ENCODE assay signal across 27 cellular contexts in the genomic region with DNA sequence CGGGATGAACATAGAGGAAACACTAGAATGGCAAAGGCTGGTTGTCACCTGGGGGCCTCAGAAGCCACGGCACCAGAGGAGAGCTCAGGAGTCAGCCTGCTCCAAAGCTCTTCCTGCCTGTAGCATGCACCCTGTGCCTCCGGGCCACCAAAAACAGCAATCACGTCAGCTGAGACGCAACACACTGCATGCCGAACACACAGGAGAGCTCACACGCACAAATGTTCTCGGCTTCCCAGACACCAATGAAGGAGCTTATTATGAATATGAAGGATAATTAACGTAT. TPM values are rescaled to one million over a fixed set of nuclear protein-coding genes. Genes with fewer than 3 reads are reported as not detected.
DNase-seq lines count a peak whose midpoint lies in the region; ATAC-seq and TF ChIP-seq lines count a peak whose summit lies in the region.
"Had no signal": no experiment of that assay in that cellular context is flagged by ENCODE, and none has a peak within 500 bp of the region (broad histone marks: within the 10 kb centered on the region; RNA-seq: fewer than 3 reads in every experiment).

No MANE protein-coding gene starts in this region.

- H3K4me1 Mint-ChIP-seq in CD4-positive, alpha-beta T cell (ENCODE audit: low read depth), result peaks cover 86% of the 10 kb centered on the region
- peaks cover 91% of the 10 kb centered on the region for H3K4me1 Mint-ChIP-seq in activated T-cell treated with anti-CD3 and anti-CD28 coated beads, Interleukin-2, amount 50 U/mL, for 4 hours (ENCODE audit: low read depth)
- peaks cover 65% of the 10 kb centered on the region for H3K4me1 Mint-ChIP-seq in memory B cell

- no peaks in the 10 kb centered on the region for H3K9me3 ChIP-seq in CD4-positive, alpha-beta T cell (ENCODE audit: control insufficient read depth, low read length)

- H3K9me3 Mint-ChIP-seq in CD4-positive, alpha-beta T cell, result no peaks in the 10 kb centered on the region
- H3K9me3 Mint-ChIP-seq in activated T-cell treated with anti-CD3 and anti-CD28 coated beads, Interleukin-2, amount 50 U/mL, for 4 hours, result no peaks in the 10 kb centered on the region
- no peaks in the 10 kb centered on the region for H3K9me3 Mint-ChIP-seq in memory B cell

- CTCF ChIA-PET in CD4-positive, alpha-beta T cell (lab: Charles Lee), result interaction anchor here (0.8 to 2.1 kb wide), 2 partner anchors 26 to 39 kb away, joined by 3 to 8 read pairs; no protein-coding TSS in a partner anchor

- peaks cover 7% of the 10 kb centered on the region for H3K36me3 Mint-ChIP-seq in CD4-positive, alpha-beta T cell (ENCODE audit: low read depth)
- peaks cover 80% of the 10 kb centered on the region for H3K36me3 Mint-ChIP-seq in activated T-cell treated with anti-CD3 and anti-CD28 coated beads, Interleukin-2, amount 50 U/mL, for 4 hours (ENCODE audit: insufficient read depth)
- H3K36me3 Mint-ChIP-seq in memory B cell, result no peaks in the 10 kb centered on the region

- POLR2A ChIA-PET in CD4-positive, alpha-beta T cell (lab: Charles Lee), result interaction anchor here (0.9 to 1.6 kb wide), 3 partner anchors 9 to 70 kb away, joined by 3 to 4 read pairs (median 3); no protein-coding TSS in a partner anchor

- no peaks in the 10 kb centered on the region for H3K27me3 ChIP-seq in CD4-positive, alpha-beta T cell (ENCODE audit: control insufficient read depth, insufficient read depth, low read length)

- no peak for TF ChIP-seq CTCF in CD4-positive, alpha-beta T cell (IDR thresholded peaks at IDR 0.05)

- peak overlapping the region; percentile 77 for H3K27ac Mint-ChIP-seq in CD4-positive, alpha-beta T cell
- peak overlapping the region; percentile 33 for H3K27ac Mint-ChIP-seq in memory B cell

- H3K4me3 Mint-ChIP-seq in CD4-positive, alpha-beta T cell, result no peak overlapping the region
- H3K4me3 Mint-ChIP-seq in activated T-cell treated with anti-CD3 and anti-CD28 coated beads, Interleukin-2, amount 50 U/mL, for 4 hours, result peak overlapping the region; percentile 63
- no peak overlapping the region for H3K4me3 Mint-ChIP-seq in memory B cell

- DNase-seq in activated CD8-positive, alpha-beta memory T cell treated with anti-CD3 and anti-CD28 coated beads for 24 hours, result peak; percentile 58
- DNase-seq in activated CD8-positive, alpha-beta memory T cell treated with anti-CD3 and anti-CD28 coated beads, Interleukin-2, amount 50 U/mL, for 4 hours, result no peak
- no peak for DNase-seq in CD4-positive, alpha-beta T cell
- no peak for DNase-seq in activated T-cell treated with anti-CD3 and anti-CD28 coated beads, Interleukin-2, amount 50 U/mL, for 4 hours
- no peak for DNase-seq in memory B cell (ENCODE audit: low spot score in 2 of 2)
- DNase-seq in AML-193 (lab: John Stamatoyannopoulos, UW), result no peak
- DNase-seq: activated CD4-positive, alpha-beta T cell treated with anti-CD3 and anti-CD28 coated beads, Interleukin-2, amount 50 U/mL, for 4 hours; aorta; C1 segment of cervical spinal cord; caudate nucleus; dermis blood vessel endothelial cell; glutamatergic neuron; HCEC 1CT; IMR-90; NCI-H1417 treated with DMSO at 0.1 percent for 48 hours; NCI-H510A; nucleus accumbens; SIG-M5; trophoblast cell had no signal

- intact Hi-C loops in CD4-positive, alpha-beta T cell (cut with DNase I, micrococcal nuclease), result loop anchor here in 1 of 2 experiments (5.0 kb wide), 1 partner anchor 70 kb away; the partner anchor contains the start of gene IL15RA

- no peak overlapping the region for H3K27ac ChIP-seq in CD4-positive, alpha-beta T cell (ENCODE audit: low read depth, low read length)
- H3K27ac ChIP-seq: skin epidermis had no signal

- ATAC-seq in CD4-positive, alpha-beta T cell (ENCODE audit: poor library complexity), result no peak
- no peak for ATAC-seq in activated T-cell treated with anti-CD3 and anti-CD28 coated beads, Interleukin-2, amount 50 U/mL, for 4 hours
- ATAC-seq in memory B cell (ENCODE audit: low read depth) (no peak), GM19455 (IDR thresholded peaks at IDR 0.05; ENCODE audit: unreplicated experiment) (no peak), HG03442 (IDR thresholded peaks at IDR 0.05; ENCODE audit: unreplicated experiment) (no peak)
- ATAC-seq: Panc1 had no signal

- no peaks in the 10 kb centered on the region for H3K27me3 Mint-ChIP-seq in CD4-positive, alpha-beta T cell
- no peaks in the 10 kb centered on the region for H3K27me3 Mint-ChIP-seq in activated T-cell treated with anti-CD3 and anti-CD28 coated beads, Interleukin-2, amount 50 U/mL, for 4 hours (ENCODE audit: low read depth)
- no peaks in the 10 kb centered on the region for H3K27me3 Mint-ChIP-seq in memory B cell

RNA-seq across cellular contexts. Expression of gene IL2RA, which starts 14.9 kb away (rescaled TPM):
- total RNA-seq in CD4-positive, alpha-beta T cell, result 1 to 10 TPM; 4.9 to 5.4 TPM
- total RNA-seq in activated T-cell treated with anti-CD3 and anti-CD28 coated beads, Interleukin-2, amount 50 U/mL, for 4 hours, result 100 to 1,000 TPM; 639 to 698 (median 653) TPM
- total RNA-seq: A673, dermis blood vessel endothelial cell, endothelial cell of umbilical vein, IMR-90, kidney epithelial cell, lung microvascular endothelial cell had no signal

RNA-seq across cellular contexts. Expression of gene RBM17, which starts 41.6 kb away (rescaled TPM):
- total RNA-seq in CD4-positive, alpha-beta T cell, result 100 to 1,000 TPM; 143 to 150 TPM
- 100 to 1,000 TPM; 231 to 261 (median 237) TPM for total RNA-seq in activated T-cell treated with anti-CD3 and anti-CD28 coated beads, Interleukin-2, amount 50 U/mL, for 4 hours

Comparison
In these comparisons a context has a peak if more than half of its experiments do, and no peak if none do; other contexts are left out.
1. RNA of gene IL2RA, which starts 14.9 kb away (total RNA-seq): 639 to 698 TPM in activated T-cell treated with anti-CD3 and anti-CD28 coated beads, Interleukin-2, amount 50 U/mL, for 4 hours; 4.9 to 5.4 TPM in CD4-positive, alpha-beta T cell; every median in the first group is over 10 times any median in the second.